In genomic region chr17:17538417-17539391, GRCh38 we compare ENCODE assay signal across 10 cellular contexts. TPM values are rescaled to one million over a fixed set of nuclear protein-coding genes. Genes with fewer than 3 reads are reported as not detected.
A peak's percentile ranks its signal among the peaks of the same experiment; 100 is the strongest.
DNase-seq lines count a peak whose midpoint lies in the region; ATAC-seq and TF ChIP-seq lines count a peak whose summit lies in the region.
"Had no signal": no experiment of that assay in that cellular context is flagged by ENCODE, and none has a peak within 500 bp of the region (broad histone marks: within the 10 kb centered on the region; RNA-seq: fewer than 3 reads in every experiment).

No MANE protein-coding gene starts in this region.

- H3K4me3 Mint-ChIP-seq in nephron, result no peak overlapping the region
- H3K4me3 Mint-ChIP-seq: activated CD4-positive, alpha-beta memory T cell treated with anti-CD3 and anti-CD28 coated beads for 36 hours had no signal

- no peaks in the 10 kb centered on the region for H3K36me3 Mint-ChIP-seq in nephron (ENCODE audit: low read depth)
- H3K36me3 Mint-ChIP-seq: activated CD4-positive, alpha-beta memory T cell treated with anti-CD3 and anti-CD28 coated beads for 36 hours had no signal

- ATAC-seq in HG02870 (IDR thresholded peaks at IDR 0.05; ENCODE audit: unreplicated experiment), result no peak
- no peak for ATAC-seq in HG03139 (IDR thresholded peaks at IDR 0.05; ENCODE audit: unreplicated experiment)

- TF ChIP-seq CTCF in nephron (IDR thresholded peaks at IDR 0.05; ENCODE audit: unreplicated experiment in 3 of 3), result no peak

- peak; percentile 35 for DNase-seq in Daoy (ENCODE audit: low read depth)
- DNase-seq in NCI-H2081 treated with DMSO at 0.1 percent for 48 hours (lab: John Stamatoyannopoulos, UW), result peak; percentile 86
- DNase-seq in astrocyte of the hippocampus (ENCODE audit: low read depth, low spot score), result peak; percentile 31
- DNase-seq in HK-2 (ENCODE audit: unreplicated experiment), result no peak
- no peak for DNase-seq in stimulated activated naive CD4-positive, alpha-beta T cell treated with Interleukin-2 at 50 U/mL for 16 hours (lab: John Stamatoyannopoulos, UW)
- DNase-seq: activated CD4-positive, alpha-beta memory T cell treated with anti-CD3 and anti-CD28 coated beads for 36 hours; foreskin melanocyte had no signal

- peak overlapping the region in 2 of 3 experiments; percentile 7 to 68 for H3K27ac Mint-ChIP-seq in nephron
- H3K27ac Mint-ChIP-seq: activated CD4-positive, alpha-beta memory T cell treated with anti-CD3 and anti-CD28 coated beads for 36 hours had no signal

- H3K9me3 Mint-ChIP-seq in nephron, result no peaks in the 10 kb centered on the region
- H3K9me3 Mint-ChIP-seq: activated CD4-positive, alpha-beta memory T cell treated with anti-CD3 and anti-CD28 coated beads for 36 hours had no signal

- H3K4me1 Mint-ChIP-seq in nephron, result peaks cover 26% of the 10 kb centered on the region

- no peaks in the 10 kb centered on the region for H3K27me3 Mint-ChIP-seq in nephron (ENCODE audit: low read depth)
- H3K27me3 Mint-ChIP-seq: activated CD4-positive, alpha-beta memory T cell treated with anti-CD3 and anti-CD28 coated beads for 36 hours had no signal

RNA-seq across cellular contexts. Expression of gene RASD1, which starts 42.5 kb away (rescaled TPM):
- 0.46 TPM in 1 of 2 replicates, not detected in the other for total RNA-seq in Daoy (2014; rRNA removed; shearing (Covaris generic))

RNA-seq across cellular contexts. Expression of gene PEMT, which starts 52.8 kb away (rescaled TPM):
- total RNA-seq in Daoy (2014; rRNA removed; shearing (Covaris generic)), result 61.4 and 72.7 TPM in 2 replicates

Comparison
In these comparisons a context has a peak if more than half of its experiments do, and no peak if none do; other contexts are left out.
1. DNase-seq: peak in Daoy (single experiment), NCI-H2081 treated with DMSO at 0.1 percent for 48 hours (single experiment) and astrocyte of the hippocampus (single experiment); none in HK-2 (single experiment) and stimulated activated naive CD4-positive, alpha-beta T cell treated with Interleukin-2 at 50 U/mL for 16 hours (single experiment).